ENCODE assay signal across 9 cellular contexts in genomic region chr11:114892381-114893197, GRCh38.
DNase-seq lines count a peak whose midpoint lies in the region; ATAC-seq and TF ChIP-seq lines count a peak whose summit lies in the region.
"Had no signal": no experiment of that assay in that cellular context is flagged by ENCODE, and none has a peak within 500 bp of the region (broad histone marks: within the 10 kb centered on the region; RNA-seq: fewer than 3 reads in every experiment).

No MANE protein-coding gene starts in this region.

- no peak for TF ChIP-seq POLR2A in esophagus squamous epithelium (IDR thresholded peaks at IDR 0.05)

- intact Hi-C loops in esophagus squamous epithelium (cut with DNase I): no loop called here

- H3K27ac ChIP-seq in esophagus squamous epithelium: no peak overlapping the region
- H3K27ac ChIP-seq: SJSA1 had no signal

- H3K4me1 ChIP-seq in esophagus squamous epithelium: peaks cover 0 to 1% (median 0%) of the 10 kb centered on the region in 3 donors
- H3K4me1 ChIP-seq: SJSA1 had no signal

- WGBS in esophagus squamous epithelium, 2 donors: 75 to 83% methylated on average over 3 of the region's 3 CpGs

- H3K9me3 ChIP-seq in esophagus squamous epithelium: no peaks in the 10 kb centered on the region
- H3K9me3 ChIP-seq: SJSA1 had no signal

- H3K27me3 ChIP-seq in esophagus squamous epithelium: no peaks in the 10 kb centered on the region
- H3K27me3 ChIP-seq: SJSA1 had no signal

- peak in 4 of 6 experiments; percentile 7 to 45 (median 10) for TF ChIP-seq CTCF in esophagus squamous epithelium (IDR thresholded peaks at IDR 0.05)

- DNase-seq in stimulated activated CD4-positive, alpha-beta T cell treated with anti-CD3 and anti-CD28 coated beads, Interleukin-2, amount 100 ng/mL, for 48 hours: peak; percentile 4 to 12
- no peak for DNase-seq in stimulated activated CD4-positive, alpha-beta T cell treated with anti-CD3 and anti-CD28 coated beads, Interleukin-4, amount 100 ng/mL, for 24 hours
- peak; percentile 39 for DNase-seq in NAMALWA (ENCODE audit: low spot score)
- no peak for DNase-seq in esophagus squamous epithelium (lab: John Stamatoyannopoulos, UW)
- DNase-seq in glomerular visceral epithelial cell (ENCODE audit: extremely low spot score): no peak
- no peak for DNase-seq in NCI-H774 (lab: John Stamatoyannopoulos, UW)
- no peak for DNase-seq in NCI-H2227 treated with DMSO at 0.1 percent for 48 hours (lab: John Stamatoyannopoulos, UW)

- H3K4me3 ChIP-seq in esophagus squamous epithelium: no peak overlapping the region
- H3K4me3 ChIP-seq: SJSA1 had no signal

- no peaks in the 10 kb centered on the region for H3K36me3 ChIP-seq in esophagus squamous epithelium
- H3K36me3 ChIP-seq: SJSA1 had no signal

- ATAC-seq in GM19324 (IDR thresholded peaks at IDR 0.05; ENCODE audit: low FRiP score, unreplicated experiment): no peak

Comparison
In these comparisons a context has a peak if more than half of its experiments do, and no peak if none do; other contexts are left out.
1. DNase-seq: peak in stimulated activated CD4-positive, alpha-beta T cell treated with anti-CD3 and anti-CD28 coated beads, Interleukin-2, amount 100 ng/mL, for 48 hours (2 of 2) and NAMALWA (single experiment); none in stimulated activated CD4-positive, alpha-beta T cell treated with anti-CD3 and anti-CD28 coated beads, Interleukin-4, amount 100 ng/mL, for 24 hours (single experiment), esophagus squamous epithelium (single experiment), glomerular visceral epithelial cell (single experiment), NCI-H774 (single experiment) and NCI-H2227 treated with DMSO at 0.1 percent for 48 hours (single experiment).